In the genomic region with DNA sequence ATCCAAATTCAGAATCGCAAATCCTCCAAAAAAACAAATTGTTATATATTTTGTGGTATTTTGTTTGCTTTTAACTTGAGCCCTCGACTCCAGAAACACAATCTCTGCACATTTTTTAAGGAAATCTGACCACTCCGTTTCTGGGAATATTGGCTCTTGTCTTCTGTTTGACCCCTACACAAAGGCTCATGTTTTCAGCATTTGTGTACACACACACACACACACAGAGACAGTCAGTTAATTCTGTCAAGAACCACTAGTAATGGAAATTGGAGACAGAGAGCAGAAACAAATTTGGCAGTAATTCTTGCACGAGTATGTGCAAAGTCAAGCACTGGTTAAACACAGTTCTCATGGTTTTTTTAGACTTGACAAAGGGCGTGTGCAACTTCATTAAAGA, we compare ENCODE assay signal across 16 cellular contexts.
DNase-seq lines count a peak whose midpoint lies in the region; ATAC-seq, FAIRE-seq and TF ChIP-seq lines count a peak whose summit lies in the region.
"Had no signal": no experiment of that assay in that cellular context is flagged by ENCODE, and none has a peak within 500 bp of the region (broad histone marks: within the 10 kb centered on the region; RNA-seq: fewer than 3 reads in every experiment).

No MANE protein-coding gene starts in this region.

- H3K27me3 Mint-ChIP-seq in type B pancreatic cell, result no peaks in the 10 kb centered on the region
- H3K27me3 Mint-ChIP-seq: activated CD4-positive, alpha-beta T cell treated with anti-CD3 and anti-CD28 coated beads, Interleukin-2, amount 10 ng/mL, durations not matched to agents 7 days and 5 days; activated T-cell treated with anti-CD3 and anti-CD28 coated beads, Interleukin-2, amount 50 U/mL, for 24 hours had no signal

- peaks cover 30% of the 10 kb centered on the region for H3K36me3 Mint-ChIP-seq in type B pancreatic cell

- TF ChIP-seq EP300 in esophagus muscularis mucosa (IDR thresholded peaks at IDR 0.05), result no peak

- intact Hi-C loops in left ventricle myocardium inferior (cut with micrococcal nuclease), result no loop called here
- intact Hi-C loops in cardiac septum (cut with DNase I), result no loop called here
- intact Hi-C loops in esophagus muscularis mucosa (cut with DNase I), result no loop called here
- intact Hi-C loops in spleen (cut with DNase I; ENCODE audit: low total_unique reads), result no loop called here

- WGBS in esophagus muscularis mucosa, result 58% methylated on average over 5 of the region's 5 CpGs
- WGBS in spleen, 5 donors, result 72 to 81% (median 79%) methylated on average over 5 of the region's 5 CpGs

- H3K27me3 ChIP-seq in left ventricle myocardium inferior (ENCODE audit: low read depth) (no peaks in the 10 kb centered on the region), esophagus muscularis mucosa (no peaks in the 10 kb centered on the region), muscle layer of duodenum (ENCODE audit: low read depth, low read length) (no peaks in the 10 kb centered on the region), spleen (replicated peaks in 1 of 7) (no peaks in the 10 kb centered on the region)
- H3K27me3 ChIP-seq: adrenal gland had no signal

- FAIRE-seq in RCC 7860 (lab: Jason Lieb, UNC), result no peak

- H3K27ac ChIP-seq in left ventricle myocardium inferior (replicated peaks) (peak overlapping the region; percentile 91), esophagus muscularis mucosa (replicated peaks in 1 of 4) (peak overlapping the region; percentile 79 to 87 (median 84)), muscle layer of duodenum (ENCODE audit: low read length) (peak overlapping the region; percentile 73), spleen (peak overlapping the region in 4 of 8 donors; percentile 2 to 49 (median 44))

- H3K27ac Mint-ChIP-seq in type B pancreatic cell, result peak overlapping the region; percentile 27
- H3K27ac Mint-ChIP-seq: activated CD4-positive, alpha-beta T cell treated with anti-CD3 and anti-CD28 coated beads, Interleukin-2, amount 10 ng/mL, durations not matched to agents 7 days and 5 days; activated T-cell treated with anti-CD3 and anti-CD28 coated beads, Interleukin-2, amount 50 U/mL, for 24 hours had no signal

- no peak for TF ChIP-seq CTCF in left ventricle myocardium inferior (IDR thresholded peaks at IDR 0.05; ENCODE audit: borderline replicate concordance)
- TF ChIP-seq CTCF in esophagus muscularis mucosa (IDR thresholded peaks at IDR 0.05), result no peak
- no peak for TF ChIP-seq CTCF in type B pancreatic cell (conservative IDR thresholded peaks at IDR 0.05)
- no peak for TF ChIP-seq CTCF in spleen (IDR thresholded peaks at IDR 0.05 in 8 of 11, conservative IDR thresholded peaks at IDR 0.05 in 3 of 11)

- H3K9me3 Mint-ChIP-seq in type B pancreatic cell, result no peaks in the 10 kb centered on the region

- H3K4me3 ChIP-seq in left ventricle myocardium inferior, result no peak overlapping the region
- no peak overlapping the region for H3K4me3 ChIP-seq in esophagus muscularis mucosa
- no peak overlapping the region for H3K4me3 ChIP-seq in muscle layer of duodenum (ENCODE audit: low read depth in 1 of 2, low read length in 2 of 2)
- no peak overlapping the region for H3K4me3 ChIP-seq in spleen
- H3K4me3 ChIP-seq: adrenal gland had no signal

- H3K4me1 ChIP-seq in left ventricle myocardium inferior (peaks cover 68% of the 10 kb centered on the region), esophagus muscularis mucosa (peaks cover 38 to 78% (median 74%) of the 10 kb centered on the region in 4 donors), muscle layer of duodenum (ENCODE audit: control insufficient read depth in 1 of 2, insufficient read depth in 2 of 2, low read length in 2 of 2) (peaks cover 33 to 49% of the 10 kb centered on the region in 2 donors), spleen (peaks cover 0 to 31% (median 11%) of the 10 kb centered on the region in 6 donors)

- no peak for ATAC-seq in HG03280 (IDR thresholded peaks at IDR 0.05; ENCODE audit: unreplicated experiment)

- H3K36me3 ChIP-seq in left ventricle myocardium inferior (peaks cover 3% of the 10 kb centered on the region), esophagus muscularis mucosa (peaks cover 0 to 14% (median 6%) of the 10 kb centered on the region in 4 donors), muscle layer of duodenum (ENCODE audit: control insufficient read depth in 1 of 2, insufficient read depth in 2 of 2, low read length in 2 of 2) (peaks cover 5 to 10% of the 10 kb centered on the region in 2 donors), spleen (peaks cover 0 to 9% (median 0%) of the 10 kb centered on the region in 6 donors)
- H3K36me3 ChIP-seq: adrenal gland had no signal

- no peak for TF ChIP-seq POLR2A in esophagus muscularis mucosa (IDR thresholded peaks at IDR 0.05; ENCODE audit: low read depth)
- no peak for TF ChIP-seq POLR2A in spleen (IDR thresholded peaks at IDR 0.05)

- H3K4me1 Mint-ChIP-seq in type B pancreatic cell (ENCODE audit: unreplicated experiment), result peaks cover 57% of the 10 kb centered on the region

- H3K4me3 Mint-ChIP-seq in type B pancreatic cell, result no peak overlapping the region
- H3K4me3 Mint-ChIP-seq: activated CD4-positive, alpha-beta T cell treated with anti-CD3 and anti-CD28 coated beads, Interleukin-2, amount 10 ng/mL, durations not matched to agents 7 days and 5 days; activated T-cell treated with anti-CD3 and anti-CD28 coated beads, Interleukin-2, amount 50 U/mL, for 24 hours had no signal

- H3K9me3 ChIP-seq in left ventricle myocardium inferior (replicated peaks) (no peaks in the 10 kb centered on the region), esophagus muscularis mucosa (no peaks in the 10 kb centered on the region), muscle layer of duodenum (ENCODE audit: control insufficient read depth in 1 of 2, low read length in 2 of 2) (no peaks in the 10 kb centered on the region), spleen (no peaks in the 10 kb centered on the region)
- H3K9me3 ChIP-seq: adrenal gland had no signal

- DNase-seq in left ventricle myocardium inferior, result no peak
- no peak for DNase-seq in cardiac septum (ENCODE audit: low spot score)
- no peak for DNase-seq in esophagus muscularis mucosa (ENCODE audit: extremely low spot score)
- no peak for DNase-seq in type B pancreatic cell (ENCODE audit: extremely low spot score, unreplicated experiment)
- DNase-seq in RCC 7860 (ENCODE audit: low spot score), result no peak
- no peak for DNase-seq in spleen
- DNase-seq: activated CD4-positive, alpha-beta T cell treated with anti-CD3 and anti-CD28 coated beads, Interleukin-2, amount 10 ng/mL, durations not matched to agents 7 days and 5 days; activated T-cell treated with anti-CD3 and anti-CD28 coated beads, Interleukin-2, amount 50 U/mL, for 24 hours; adrenal gland; foreskin fibroblast; GDM1; NCI-H187 treated with DMSO at 0.1 percent for 48 hours; retina; stimulated activated CD4-positive, alpha-beta T cell treated with anti-CD3 and anti-CD28 coated beads, Interleukin-4, amount 100 ng/mL, for 24 hours had no signal
